In genomic region chr1:84876353-84876752, GRCh38 we compare ENCODE assay signal across 18 cellular contexts. TPM values are rescaled to one million over a fixed set of nuclear protein-coding genes. Genes with fewer than 3 reads are reported as not detected.
DNase-seq lines count a peak whose midpoint lies in the region; ATAC-seq lines count a peak whose summit lies in the region.
"Had no signal": no experiment of that assay in that cellular context is flagged by ENCODE, and none has a peak within 500 bp of the region (broad histone marks: within the 10 kb centered on the region; RNA-seq: fewer than 3 reads in every experiment).

No MANE protein-coding gene starts in this region.

- H3K36me3 Mint-ChIP-seq in T-cell = no peaks in the 10 kb centered on the region
- H3K36me3 Mint-ChIP-seq in effector memory CD8-positive, alpha-beta T cell (ENCODE audit: insufficient read depth) = no peaks in the 10 kb centered on the region
- H3K36me3 Mint-ChIP-seq: CD14-positive monocyte had no signal

- no peaks in the 10 kb centered on the region for H3K9me3 Mint-ChIP-seq in T-cell
- no peaks in the 10 kb centered on the region for H3K9me3 Mint-ChIP-seq in effector memory CD8-positive, alpha-beta T cell

- peak; percentile 45 for DNase-seq in activated gamma-delta T cell treated with Interleukin-2 at 50 U/mL for 16 hours
- no peak for DNase-seq in activated gamma-delta T cell (lab: John Stamatoyannopoulos, UW)
- peak in 8 of 34 experiments; percentile 2 to 22 (median 10) for DNase-seq in T-cell
- DNase-seq in effector memory CD8-positive, alpha-beta T cell = peak; percentile 38 to 46 (median 39)
- DNase-seq in stimulated activated naive CD8-positive, alpha-beta T cell treated with anti-CD3 and anti-CD28 coated beads, Interleukin-15, Interleukin-2, amounts not matched to agents 100 U/mL and 50 U/mL, for 24 hours = no peak
- DNase-seq in D341Med (ENCODE audit: low spot score) = no peak
- no peak for DNase-seq in NCI-H1436 (lab: John Stamatoyannopoulos, UW)
- DNase-seq: DND-41, GDM1, GOT3, MG63, NCI-H1092 treated with DMSO at 0.1 percent for 48 hours, NCI-H187, NCI-H446 treated with DMSO at 0.1 percent for 48 hours, NCI-H748 treated with DMSO at 0.1 percent for 48 hours had no signal

- H3K27me3 Mint-ChIP-seq in T-cell = peaks cover 0 to 8% of the 10 kb centered on the region in 2 donors
- H3K27me3 Mint-ChIP-seq in effector memory CD8-positive, alpha-beta T cell = peaks cover 38 to 52% of the 10 kb centered on the region in 2 donors

- POLR2A ChIA-PET in T-cell (lab: Charles Lee) = no interaction called here

- H3K4me1 Mint-ChIP-seq in T-cell = peaks cover 0 to 15% (median 11%) of the 10 kb centered on the region in 3 donors
- peaks cover 17 to 19% of the 10 kb centered on the region in 2 donors for H3K4me1 Mint-ChIP-seq in effector memory CD8-positive, alpha-beta T cell (ENCODE audit: low read depth in 2 of 2)
- H3K4me1 Mint-ChIP-seq: CD14-positive monocyte had no signal

- H3K4me3 Mint-ChIP-seq in T-cell = no peak overlapping the region
- peak overlapping the region; percentile 7 to 13 for H3K4me3 Mint-ChIP-seq in effector memory CD8-positive, alpha-beta T cell
- H3K4me3 Mint-ChIP-seq: CD14-positive monocyte had no signal

- H3K27ac Mint-ChIP-seq in T-cell = peak overlapping the region in 1 of 2 donors; percentile 12
- no peak overlapping the region for H3K27ac Mint-ChIP-seq in effector memory CD8-positive, alpha-beta T cell
- H3K27ac Mint-ChIP-seq: CD14-positive monocyte had no signal

- ATAC-seq in T-cell (replicated peaks in 1 of 4) = peak; percentile 50 to 96 (median 68)
- ATAC-seq in effector memory CD8-positive, alpha-beta T cell (replicated peaks) = peak; percentile 99
- peak; percentile 52 for ATAC-seq in stimulated activated naive CD8-positive, alpha-beta T cell treated with anti-CD3 and anti-CD28 coated beads, Interleukin-15, Interleukin-2, amounts not matched to agents 100 U/mL and 50 U/mL, for 24 hours
- ATAC-seq in HG02588 (IDR thresholded peaks at IDR 0.05; ENCODE audit: unreplicated experiment) = no peak
- ATAC-seq: A549 had no signal

- CTCF ChIA-PET in T-cell (lab: Charles Lee) = no interaction called here

RNA-seq across cellular contexts. Expression of gene LPAR3, which starts 16.7 kb away (rescaled TPM):
- total RNA-seq in T-cell = 1 to 10 TPM in 3 of 5 donors, under 1 TPM in 2; 0.75 to 7.0 (median 2.9) TPM

Comparison
In these comparisons a context has a peak if more than half of its experiments do, and no peak if none do; other contexts are left out.
1. DNase-seq: peak in activated gamma-delta T cell treated with Interleukin-2 at 50 U/mL for 16 hours (single experiment) and effector memory CD8-positive, alpha-beta T cell (3 of 3); none in activated gamma-delta T cell (single experiment), stimulated activated naive CD8-positive, alpha-beta T cell treated with anti-CD3 and anti-CD28 coated beads, Interleukin-15, Interleukin-2, amounts not matched to agents 100 U/mL and 50 U/mL, for 24 hours (single experiment), D341Med (single experiment) and NCI-H1436 (single experiment).
2. H3K4me3 Mint-ChIP-seq: peak in effector memory CD8-positive, alpha-beta T cell (2 of 2); none in T-cell (0 of 3).